29 cellular contexts compared by ENCODE assay signal in the genomic region with DNA sequence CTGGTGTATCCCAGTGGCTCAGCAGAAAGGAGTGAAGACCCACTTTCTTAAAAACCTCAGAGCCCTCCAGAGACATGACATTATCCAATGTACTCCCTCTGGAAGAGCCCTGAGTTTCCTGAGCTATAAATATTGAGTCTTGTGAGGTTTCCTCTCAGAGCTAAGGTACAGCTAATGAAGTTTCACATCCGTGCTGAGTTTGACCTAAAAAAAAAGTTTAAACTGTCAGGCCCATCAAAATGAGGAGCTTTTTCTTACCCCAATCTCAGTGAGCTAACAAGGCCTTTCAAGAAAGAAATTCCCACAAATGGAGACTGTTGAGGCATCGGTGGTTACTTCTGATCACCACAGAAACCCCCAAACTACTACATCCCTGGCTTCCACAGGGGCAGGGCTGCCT.
"Had no signal": no experiment of that assay in that cellular context is flagged by ENCODE, and none has a peak within 500 bp of the region (broad histone marks: within the 10 kb centered on the region; RNA-seq: fewer than 3 reads in every experiment).

No MANE protein-coding gene starts in this region.

- H3K4me3 ChIP-seq: left lung, lower lobe of right lung, pancreas, prostate gland, skin epidermis, suprapubic skin, thoracic aorta, tibial artery, upper lobe of right lung had no signal

- H3K27ac ChIP-seq: left lung, lower lobe of right lung, pancreas, prostate gland, skin epidermis, suprapubic skin, thoracic aorta, tibial artery, upper lobe of right lung had no signal

- H3K4me1 ChIP-seq: left lung, lower lobe of right lung, pancreas, prostate gland, suprapubic skin, tibial artery, upper lobe of right lung had no signal

- FAIRE-seq: islet of Langerhans, kidney, pancreas, urothelium cell line had no signal

- H3K27me3 ChIP-seq: left lung, pancreas, suprapubic skin, upper lobe of right lung had no signal

- H3K36me3 ChIP-seq: left lung, lower lobe of right lung, pancreas, prostate gland, suprapubic skin, thoracic aorta, tibial artery, upper lobe of right lung had no signal

- ATAC-seq: left colon; left lung; lower lobe of right lung; naive thymus-derived CD8-positive, alpha-beta T cell; pancreas; right cardiac atrium; sciatic nerve; stimulated activated effector memory CD8-positive, alpha-beta T cell treated with anti-CD3 and anti-CD28 coated beads, Interleukin-12 subunit alpha, Interleukin-12 subunit beta, amount 100 ng/mL, for 72 hours; upper lobe of right lung had no signal

- H3K9me3 ChIP-seq: lower lobe of right lung, pancreas, prostate gland, suprapubic skin, thoracic aorta, upper lobe of right lung had no signal

- DNase-seq: hypothalamus; immature natural killer cell; kidney; left colon; left lung; lower lobe of right lung; mammary epithelial cell; mesenchymal stem cell; naive thymus-derived CD8-positive, alpha-beta T cell; pancreas; posterior cingulate gyrus; retina; right cardiac atrium; stimulated activated CD4-positive, alpha-beta T cell treated with anti-CD3 and anti-CD28 coated beads, Interleukin-12 subunit alpha, Interleukin-12 subunit beta, amount 100 ng/mL, for 4 hours; stimulated activated CD4-positive, alpha-beta T cell treated with anti-CD3 and anti-CD28 coated beads, Interleukin-15, amount 100 ng/mL, for 24 hours; stimulated activated CD4-positive, alpha-beta T cell treated with anti-CD3 and anti-CD28 coated beads, Interleukin-2, amount 100 ng/mL, for 24 hours; stimulated activated CD4-positive, alpha-beta T cell treated with anti-CD3 and anti-CD28 coated beads, Interleukin-4, amount 100 ng/mL, for 1 hour; stimulated activated naive CD4-positive, alpha-beta T cell; tibial artery; trophoblast cell; upper lobe of right lung had no signal
